15 cellular contexts compared by ENCODE assay signal in the genomic region with DNA sequence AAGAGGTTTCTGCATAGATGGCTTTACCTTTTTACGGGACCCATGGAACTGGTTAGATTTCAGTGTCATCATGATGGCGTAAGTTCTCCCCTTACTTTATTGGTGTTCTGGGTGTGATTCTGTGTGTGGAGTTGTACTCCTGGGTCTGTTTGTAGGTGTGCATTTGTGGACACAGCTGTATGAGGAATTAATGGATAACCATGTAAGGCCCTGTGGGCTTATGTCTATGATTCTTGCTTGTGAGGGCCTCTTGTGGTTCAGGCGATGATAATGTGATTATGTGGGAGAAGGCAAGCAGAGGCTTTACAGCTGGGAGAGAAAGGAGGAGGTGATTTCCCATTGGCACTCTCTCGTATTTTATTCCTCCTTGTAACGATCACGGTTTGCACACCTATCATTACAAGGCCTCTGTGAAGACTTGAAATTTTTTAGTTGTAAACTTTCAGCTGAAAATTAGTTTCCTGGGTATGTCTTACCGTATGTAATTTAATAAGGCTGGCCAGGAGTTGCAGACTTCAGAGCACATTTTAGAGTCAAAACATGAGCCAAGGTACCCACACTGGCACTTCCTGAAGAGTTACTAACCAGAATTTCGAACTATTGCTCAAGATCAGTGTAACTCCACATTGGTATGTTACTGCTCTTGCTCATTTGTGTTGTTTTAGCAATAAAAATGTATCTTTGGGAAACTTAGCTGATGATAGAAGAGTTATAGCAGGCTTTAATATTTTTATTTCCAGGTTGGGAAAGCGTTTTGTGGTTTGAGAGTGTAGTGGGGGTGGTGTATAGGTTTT.
DNase-seq lines count a peak whose midpoint lies in the region; TF ChIP-seq lines count a peak whose summit lies in the region.
"Had no signal": no experiment of that assay in that cellular context is flagged by ENCODE, and none has a peak within 500 bp of the region (broad histone marks: within the 10 kb centered on the region; RNA-seq: fewer than 3 reads in every experiment).

No MANE protein-coding gene starts in this region.

- H3K27me3 Mint-ChIP-seq in neural progenitor cell (ENCODE audit: insufficient read depth, low read depth): peaks cover 2% of the 10 kb centered on the region
- H3K27me3 Mint-ChIP-seq: activated naive CD8-positive, alpha-beta T cell had no signal

- H3K4me3 ChIP-seq in colonic mucosa (no peak overlapping the region), neural progenitor cell (no peak overlapping the region), PC-9 (no peak overlapping the region)

- no peaks in the 10 kb centered on the region for H3K9me2 ChIP-seq in PC-9 (ENCODE audit: insufficient read depth)

- no peak overlapping the region for H2AFZ ChIP-seq in neural progenitor cell (replicated peaks)
- H2AFZ ChIP-seq in PC-9: no peak overlapping the region
- H2AFZ ChIP-seq: parathyroid adenoma had no signal

- H3K9me3 ChIP-seq in colonic mucosa: no peaks in the 10 kb centered on the region
- no peaks in the 10 kb centered on the region for H3K9me3 ChIP-seq in neural progenitor cell (ENCODE audit: low read depth)
- H3K9me3 ChIP-seq in PC-9 (ENCODE audit: insufficient read depth, low read depth): no peaks in the 10 kb centered on the region

- H3K36me3 ChIP-seq in colonic mucosa (no peaks in the 10 kb centered on the region), neural progenitor cell (no peaks in the 10 kb centered on the region), PC-9 (ENCODE audit: low read depth) (no peaks in the 10 kb centered on the region)

- H3K4me1 ChIP-seq in colonic mucosa (peaks cover 9% of the 10 kb centered on the region), neural progenitor cell (no peaks in the 10 kb centered on the region), PC-9 (replicated peaks; ENCODE audit: insufficient read depth) (no peaks in the 10 kb centered on the region)

- no peaks in the 10 kb centered on the region for H3K27me3 ChIP-seq in colonic mucosa
- no peaks in the 10 kb centered on the region for H3K27me3 ChIP-seq in neural progenitor cell
- H3K27me3 ChIP-seq in PC-9 (ENCODE audit: insufficient read depth, low read depth): peaks cover 59% of the 10 kb centered on the region

- H3K27ac ChIP-seq in colonic mucosa: peak overlapping the region; percentile 58
- no peak overlapping the region for H3K27ac ChIP-seq in neural progenitor cell
- no peak overlapping the region for H3K27ac ChIP-seq in PC-9
- H3K27ac ChIP-seq: parathyroid adenoma had no signal

- no peaks in the 10 kb centered on the region for H3K9me3 Mint-ChIP-seq in neural progenitor cell
- H3K9me3 Mint-ChIP-seq: CD8-positive, alpha-beta memory T cell had no signal

- TF ChIP-seq CTCF in colonic mucosa (IDR thresholded peaks at IDR 0.05) (no peak), neural progenitor cell (IDR thresholded peaks at IDR 0.05) (no peak), PC-9 (conservative IDR thresholded peaks at IDR 0.05) (no peak)

- H3K4me1 Mint-ChIP-seq in neural progenitor cell: peaks cover 41% of the 10 kb centered on the region

- H4K20me1 ChIP-seq in neural progenitor cell (ENCODE audit: low read depth) (no peaks in the 10 kb centered on the region), PC-9 (ENCODE audit: insufficient read depth) (no peaks in the 10 kb centered on the region)

- peaks cover 8% of the 10 kb centered on the region for H3K36me3 Mint-ChIP-seq in neural progenitor cell
- H3K36me3 Mint-ChIP-seq: activated naive CD8-positive, alpha-beta T cell; CD8-positive, alpha-beta memory T cell had no signal

- intact Hi-C loops in colonic mucosa (cut with DNase I) (no loop called here), PC-9 (cut with micrococcal nuclease; ENCODE audit: unreplicated experiment) (no loop called here)

- H3K4me3 Mint-ChIP-seq in neural progenitor cell: no peak overlapping the region
- H3K4me3 Mint-ChIP-seq: activated naive CD8-positive, alpha-beta T cell; CD8-positive, alpha-beta memory T cell had no signal

- H3F3A ChIP-seq in neural progenitor cell (ENCODE audit: low read depth) (no peaks in the 10 kb centered on the region), PC-9 (ENCODE audit: insufficient read depth, low read depth) (no peaks in the 10 kb centered on the region)

- peak overlapping the region; percentile 5 for H3K27ac Mint-ChIP-seq in neural progenitor cell
- H3K27ac Mint-ChIP-seq: activated naive CD8-positive, alpha-beta T cell; CD8-positive, alpha-beta memory T cell had no signal

- peak; percentile 93 for DNase-seq in DMS53 (lab: John Stamatoyannopoulos, UW)
- DNase-seq in NCI-H526 (lab: John Stamatoyannopoulos, UW): peak; percentile 14 to 43
- peak; percentile 57 for DNase-seq in colonic mucosa
- DNase-seq in neural progenitor cell (ENCODE audit: low spot score): no peak
- DNase-seq in activated T-cell treated with anti-CD3 and anti-CD28 coated beads, Interleukin-2, amount 50 U/mL, for 1 hour: no peak
- DNase-seq in Ammon's horn (ENCODE audit: low spot score): no peak
- DNase-seq in PC-9: no peak
- no peak for DNase-seq in T-helper 9 cell
- DNase-seq: CD8-positive, alpha-beta memory T cell; H7; hippocampal formation; NCI-H2081 treated with DMSO at 0.1 percent for 48 hours; stimulated activated naive CD4-positive, alpha-beta T cell treated with Interleukin-2 at 50 U/mL for 16 hours had no signal

- no peak overlapping the region for H3K4me2 ChIP-seq in neural progenitor cell
- H3K4me2 ChIP-seq in PC-9: no peak overlapping the region

- H3K9ac ChIP-seq in colonic mucosa (ENCODE audit: low read depth in 2 of 2, low read length in 2 of 2) (peak overlapping the region in 1 of 2 donors; percentile 12), neural progenitor cell (no peak overlapping the region)
- H3K9ac ChIP-seq: parathyroid adenoma had no signal

- CTCF ChIA-PET in PC-9 (lab: Charles Lee): no interaction called here

- POLR2A ChIA-PET in PC-9 (lab: Charles Lee; ENCODE audit: unreplicated experiment): no interaction called here

- no TSS peak for BruUV-seq in PC-9 (replicated peaks; lab: Mats Ljungman, UMichigan)

- no peaks in the 10 kb centered on the region for H3K79me2 ChIP-seq in neural progenitor cell (ENCODE audit: low read depth)
- no peaks in the 10 kb centered on the region for H3K79me2 ChIP-seq in PC-9 (ENCODE audit: low read depth)

Comparison
In these comparisons a context has a peak if more than half of its experiments do, and no peak if none do; other contexts are left out.
1. DNase-seq: peak in DMS53 (single experiment), NCI-H526 (2 of 2) and colonic mucosa (single experiment); none in neural progenitor cell (single experiment), activated T-cell treated with anti-CD3 and anti-CD28 coated beads, Interleukin-2, amount 50 U/mL, for 1 hour (single experiment), Ammon's horn (single experiment), PC-9 (0 of 2) and T-helper 9 cell (single experiment).